ENCODE assay signal across 2 cellular contexts in genomic region chr9:129341991-129342348, GRCh38.
TF ChIP-seq lines count a peak whose summit lies in the region.

No MANE protein-coding gene starts in this region.

TF ChIP-seq in A549, 52 proteins besides CTCF, POLR2A, EP300 and RAD21:
- TF ChIP-seq PBX3 (IDR thresholded peaks at IDR 0.05) (no peak), BHLHE40 (IDR thresholded peaks at IDR 0.05; ENCODE audit: low read depth, low read length) (no peak), KDM5A (IDR thresholded peaks at IDR 0.05) (no peak), NR3C1 (IDR thresholded peaks at IDR 0.05) (no peak), FOSB (CRISPR knock-in tag; IDR thresholded peaks at IDR 0.05) (no peak), NPAS2 (CRISPR knock-in tag; IDR thresholded peaks at IDR 0.05; ENCODE audit: borderline replicate concordance) (no peak), ZFP36 (IDR thresholded peaks at IDR 0.05; ENCODE audit: borderline replicate concordance, partially characterized antibody) (no peak), ZC3H11A (IDR thresholded peaks at IDR 0.05) (no peak), SMC3 (IDR thresholded peaks at IDR 0.05) (no peak), POLR2AphosphoS2 (conservative IDR thresholded peaks at IDR 0.05; ENCODE audit: low read length) (no peak), MYC (IDR thresholded peaks at IDR 0.05; ENCODE audit: borderline replicate concordance, low read length) (no peak), CHD2 (IDR thresholded peaks at IDR 0.05; ENCODE audit: low read length, partially characterized antibody) (no peak), PHF8 (IDR thresholded peaks at IDR 0.05; ENCODE audit: borderline replicate concordance, low read depth) (no peak), RNF2 (IDR thresholded peaks at IDR 0.05; ENCODE audit: borderline replicate concordance, low read depth) (no peak), NFE2L2 (conservative IDR thresholded peaks at IDR 0.05; ENCODE audit: low read length) (no peak), BCL3 (IDR thresholded peaks at IDR 0.05) (no peak)
- TF ChIP-seq, protein P1, sequence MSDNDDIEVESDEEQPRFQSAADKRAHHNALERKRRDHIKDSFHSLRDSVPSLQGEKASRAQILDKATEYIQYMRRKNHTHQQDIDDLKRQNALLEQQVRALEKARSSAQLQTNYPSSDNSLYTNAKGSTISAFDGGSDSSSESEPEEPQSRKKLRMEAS (IDR thresholded peaks at IDR 0.05): no peak
- TF ChIP-seq, protein P2, sequence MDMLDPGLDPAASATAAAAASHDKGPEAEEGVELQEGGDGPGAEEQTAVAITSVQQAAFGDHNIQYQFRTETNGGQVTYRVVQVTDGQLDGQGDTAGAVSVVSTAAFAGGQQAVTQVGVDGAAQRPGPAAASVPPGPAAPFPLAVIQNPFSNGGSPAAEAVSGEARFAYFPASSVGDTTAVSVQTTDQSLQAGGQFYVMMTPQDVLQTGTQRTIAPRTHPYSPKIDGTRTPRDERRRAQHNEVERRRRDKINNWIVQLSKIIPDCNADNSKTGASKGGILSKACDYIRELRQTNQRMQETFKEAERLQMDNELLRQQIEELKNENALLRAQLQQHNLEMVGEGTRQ (IDR thresholded peaks at IDR 0.05): no peak
TF ChIP-seq in A549: peak in this region for 0.

TF ChIP-seq in IMR-90, 13 proteins besides CTCF, POLR2A, EP300 and RAD21:
- TF ChIP-seq BHLHE40 (IDR thresholded peaks at IDR 0.05; ENCODE audit: low read depth, low read length): no peak
- TF ChIP-seq MAFK (IDR thresholded peaks at IDR 0.05; ENCODE audit: low read depth, low read length): no peak
- no peak for TF ChIP-seq RCOR1 (IDR thresholded peaks at IDR 0.05; ENCODE audit: insufficient replicate concordance, low read length)
- no peak for TF ChIP-seq FOS (IDR thresholded peaks at IDR 0.05; ENCODE audit: low read depth, low read length)
- TF ChIP-seq SMC3 (IDR thresholded peaks at IDR 0.05; ENCODE audit: low read depth, low read length): no peak
- TF ChIP-seq NFE2L2 (IDR thresholded peaks at IDR 0.05; ENCODE audit: low read depth, low read length): no peak
- no peak for TF ChIP-seq MAZ (IDR thresholded peaks at IDR 0.05; ENCODE audit: borderline replicate concordance, low read depth, low read length)
- no peak for TF ChIP-seq ELK1 (IDR thresholded peaks at IDR 0.05; ENCODE audit: borderline replicate concordance, low read depth, low read length)
- no peak for TF ChIP-seq CHD1 (IDR thresholded peaks at IDR 0.05; ENCODE audit: low read depth, low read length)
- TF ChIP-seq, protein P2 (IDR thresholded peaks at IDR 0.05; ENCODE audit: low read depth, low read length): no peak
- no peak for TF ChIP-seq CEBPB (IDR thresholded peaks at IDR 0.05; ENCODE audit: low read depth, low read length)
- no peak for TF ChIP-seq RFX5 (IDR thresholded peaks at IDR 0.05; ENCODE audit: low read depth, low read length)
- TF ChIP-seq MXI1 (IDR thresholded peaks at IDR 0.05; ENCODE audit: borderline replicate concordance, low read depth, low read length): no peak
